ENCODE assay signal across 8 cellular contexts in the genomic region with DNA sequence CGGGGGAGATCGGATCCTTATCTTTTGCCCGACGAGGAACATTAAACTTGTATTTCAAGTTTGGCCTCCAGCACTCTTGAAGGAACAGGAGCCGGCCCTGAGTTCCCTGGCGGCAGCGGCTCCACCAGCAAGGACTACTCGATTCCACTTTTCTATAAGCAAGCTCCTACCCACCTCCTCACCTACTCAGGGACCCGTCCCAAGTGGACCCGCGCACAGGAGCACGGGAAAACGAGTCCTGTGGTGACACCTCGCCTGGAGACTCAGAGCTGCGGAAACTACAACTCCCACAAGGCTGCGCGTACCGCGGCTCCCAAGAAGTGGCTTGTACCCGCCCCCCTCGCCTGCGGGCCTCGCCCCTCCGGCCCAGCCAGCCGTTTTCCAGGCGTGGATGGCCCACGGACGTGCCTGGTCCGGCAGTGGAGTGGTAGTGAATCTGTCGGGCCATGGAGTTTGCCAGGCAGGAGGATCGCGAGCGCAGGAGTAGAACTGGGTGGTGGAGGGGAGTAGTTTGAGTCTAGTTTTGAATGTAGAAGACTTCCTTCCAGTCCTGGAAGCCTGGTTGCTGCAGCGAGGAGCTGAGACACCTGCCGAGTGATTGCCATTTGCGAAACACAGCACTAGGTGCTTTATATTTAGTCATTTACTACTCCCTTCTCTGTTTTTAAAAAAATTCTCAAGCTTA. TPM values are rescaled to one million over a fixed set of nuclear protein-coding genes. Genes with fewer than 3 reads are reported as not detected.
DNase-seq lines count a peak whose midpoint lies in the region; ATAC-seq, FAIRE-seq and TF ChIP-seq lines count a peak whose summit lies in the region.

A gene (minus strand): TSS at position 206 of the 685 bp plus-strand sequence. CDS start 476 bp downstream, outside the sequence.

- no peaks in the 10 kb centered on the region for H3K9me3 ChIP-seq in left ventricle myocardium inferior (replicated peaks)

- peak; percentile 93 for FAIRE-seq in GM12891 (lab: Jason Lieb, UNC)

- peak within 1 kb of the TSS; percentile 77 for H3K4me3 ChIP-seq in left ventricle myocardium inferior

- no peak for TF ChIP-seq CTCF in left ventricle myocardium inferior (IDR thresholded peaks at IDR 0.05; ENCODE audit: borderline replicate concordance)

- peaks cover 20% of the 10 kb centered on the region for H3K4me1 ChIP-seq in left ventricle myocardium inferior

- H3K27me3 ChIP-seq in left ventricle myocardium inferior (ENCODE audit: low read depth) = no peaks in the 10 kb centered on the region

- peak within 1 kb of the TSS; percentile 97 for H3K4me3 Mint-ChIP-seq in T-helper 1 cell treated with Interleukin-12 subunit alpha and Interleukin-12 subunit beta and Interleukin-4 antibody, amounts not matched to agents 30 μg/mL and 1 μg/mL, for 36 hours

- H3K9me3 Mint-ChIP-seq in T-helper 1 cell treated with Interleukin-12 subunit alpha and Interleukin-12 subunit beta and Interleukin-4 antibody, amounts not matched to agents 30 μg/mL and 1 μg/mL, for 36 hours = no peaks in the 10 kb centered on the region

- TF ChIP-seq POLR2A in GM12891 (IDR thresholded peaks at IDR 0.05; ENCODE audit: low read depth, low read length) = no peak

- intact Hi-C loops in left ventricle myocardium inferior (cut with micrococcal nuclease) (no loop called here), posterior vena cava (cut with DNase I) (no loop called here)

- DNase-seq in GM12891 (ENCODE audit: insufficient read length, low spot score) = peak; percentile 85
- DNase-seq in NCI-H1436 (lab: John Stamatoyannopoulos, UW) = peak; percentile 76
- peak in 55 of 56 donors; percentile 38 to 97 (median 90) for DNase-seq in amygdala (lab: John Stamatoyannopoulos, UW)
- DNase-seq in left ventricle myocardium inferior = peak; percentile 96
- peak; percentile 97 for DNase-seq in posterior vena cava (ENCODE audit: low spot score)
- DNase-seq in ureter (ENCODE audit: low spot score) = peak; percentile 94

- peak; percentile 90 for ATAC-seq in HG02840 (IDR thresholded peaks at IDR 0.05; ENCODE audit: low FRiP score, unreplicated experiment)

- H3K27ac Mint-ChIP-seq in T-helper 1 cell treated with Interleukin-12 subunit alpha and Interleukin-12 subunit beta and Interleukin-4 antibody, amounts not matched to agents 30 μg/mL and 1 μg/mL, for 36 hours = peak within 1 kb of the TSS; percentile 88

- no peaks in the 10 kb centered on the region for H3K36me3 ChIP-seq in left ventricle myocardium inferior

- H3K27ac ChIP-seq in left ventricle myocardium inferior (replicated peaks) = peak within 1 kb of the TSS; percentile 83

- H3K4me1 Mint-ChIP-seq in T-helper 1 cell treated with Interleukin-12 subunit alpha and Interleukin-12 subunit beta and Interleukin-4 antibody, amounts not matched to agents 30 μg/mL and 1 μg/mL, for 36 hours (ENCODE audit: low read depth) = peaks cover 31% of the 10 kb centered on the region

- H3K36me3 Mint-ChIP-seq in T-helper 1 cell treated with Interleukin-12 subunit alpha and Interleukin-12 subunit beta and Interleukin-4 antibody, amounts not matched to agents 30 μg/mL and 1 μg/mL, for 36 hours (ENCODE audit: low read depth) = peaks cover 3% of the 10 kb centered on the region

- peaks cover 30% of the 10 kb centered on the region for H3K27me3 Mint-ChIP-seq in T-helper 1 cell treated with Interleukin-12 subunit alpha and Interleukin-12 subunit beta and Interleukin-4 antibody, amounts not matched to agents 30 μg/mL and 1 μg/mL, for 36 hours (ENCODE audit: low read depth)

TF ChIP-seq in GM12891, 5 proteins besides CTCF, POLR2A, EP300 and RAD21:
- no peak for TF ChIP-seq TAF1 (IDR thresholded peaks at IDR 0.05; ENCODE audit: low read depth, low read length)
- no peak for TF ChIP-seq POU2F2 (IDR thresholded peaks at IDR 0.05; ENCODE audit: low read depth, low read length)
- TF ChIP-seq POLR2AphosphoS5 (IDR thresholded peaks at IDR 0.05; ENCODE audit: low read depth, low read length) = no peak
- no peak for TF ChIP-seq SPI1 (IDR thresholded peaks at IDR 0.05; ENCODE audit: low read depth, low read length)
- TF ChIP-seq PAX5 (IDR thresholded peaks at IDR 0.05; ENCODE audit: insufficient read depth, low read length, severe bottlenecking) = no peak

RNA-seq across cellular contexts. Expression of the gene that starts here (rescaled TPM):
- polyA plus RNA-seq in GM12891 (2012; ENCODE audit: low read depth, missing spikeins) = 8.4 TPM
- total RNA-seq in left ventricle myocardium inferior (10.9 TPM), posterior vena cava (1 to 10 TPM; 9.0 to 9.3 TPM), ureter (64.9 TPM)

Comparison
In these comparisons a context has a peak if more than half of its experiments do, and no peak if none do; other contexts are left out.
1. Peak in every context shown above with its lines: DNase-seq, ATAC-seq, H3K4me3 ChIP-seq and H3K27ac ChIP-seq.